ENCODE assay signal across 20 cellular contexts in the genomic region with DNA sequence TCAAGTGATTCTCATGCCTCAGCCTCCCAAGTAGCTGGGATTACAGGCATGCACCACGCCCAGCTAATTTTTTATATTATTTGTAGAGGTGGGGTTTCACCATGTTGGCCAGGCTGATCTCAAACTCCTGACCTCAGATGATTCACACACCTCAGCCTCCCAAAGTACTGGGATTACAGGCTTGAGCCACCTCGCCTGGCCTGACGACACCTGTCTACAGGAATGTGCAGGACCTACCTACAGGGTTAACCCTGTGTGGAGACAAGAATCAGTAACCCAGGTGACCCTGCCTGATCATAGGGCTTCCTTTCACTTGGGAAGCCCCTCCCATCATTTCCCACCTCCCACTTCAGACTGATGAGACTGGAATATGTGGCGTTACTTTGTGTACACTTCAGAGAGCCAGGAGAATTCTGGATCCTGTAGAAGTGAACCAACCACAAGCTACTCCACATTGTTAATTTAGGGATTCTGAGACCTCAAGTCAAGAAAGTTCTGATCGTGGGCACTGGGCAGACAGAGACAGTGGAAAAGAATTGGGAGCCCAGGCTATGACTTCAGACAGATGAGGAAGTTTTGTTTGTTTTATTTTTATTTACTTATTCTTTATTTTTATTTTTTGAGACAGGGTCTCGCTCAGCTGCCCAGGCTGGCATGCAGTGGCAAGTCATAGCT. TPM values are rescaled to one million over a fixed set of nuclear protein-coding genes. Genes with fewer than 3 reads are reported as not detected.
DNase-seq lines count a peak whose midpoint lies in the region; ATAC-seq and TF ChIP-seq lines count a peak whose summit lies in the region.
"Had no signal": no experiment of that assay in that cellular context is flagged by ENCODE, and none has a peak within 500 bp of the region (broad histone marks: within the 10 kb centered on the region; RNA-seq: fewer than 3 reads in every experiment).

No MANE protein-coding gene starts in this region.

- WGBS in right lobe of liver (ENCODE audit: insufficient coverage, low coverage, low lambda C conversion rate, missing lambda C conversion rate) = 77% methylated on average over 4 of the region's 6 CpGs
- 71 to 86% (median 78%) methylated on average over 4 to 6 of the region's 6 CpGs for WGBS in stomach, 5 donors

- H3K36me3 ChIP-seq in breast epithelium = no peaks in the 10 kb centered on the region
- no peaks in the 10 kb centered on the region for H3K36me3 ChIP-seq in RWPE2 (ENCODE audit: low read depth)
- H3K36me3 ChIP-seq in right lobe of liver = no peaks in the 10 kb centered on the region
- no peaks in the 10 kb centered on the region for H3K36me3 ChIP-seq in stomach
- H3K36me3 ChIP-seq: SJSA1 had no signal

- peaks cover 2 to 5% of the 10 kb centered on the region in 2 donors for H3K9me3 ChIP-seq in breast epithelium
- H3K9me3 ChIP-seq in RWPE2 (ENCODE audit: severe bottlenecking) = peaks cover under 1% of the 10 kb centered on the region
- peaks cover 0 to 2% (median 0%) of the 10 kb centered on the region in 4 donors for H3K9me3 ChIP-seq in right lobe of liver
- peaks cover 2 to 15% (median 9%) of the 10 kb centered on the region in 4 donors for H3K9me3 ChIP-seq in stomach

- no TSS peak for BruUV-seq in MCF 10A (replicated peaks; lab: Mats Ljungman, UMichigan)

- no peaks in the 10 kb centered on the region for H3K9me3 Mint-ChIP-seq in MCF 10A (ENCODE audit: unreplicated experiment)

- H3K27ac Mint-ChIP-seq in MCF 10A (ENCODE audit: low read depth, unreplicated experiment) = peak overlapping the region; percentile 70

- no peak overlapping the region for H3K4me3 ChIP-seq in breast epithelium
- no peak overlapping the region for H3K4me3 ChIP-seq in RWPE2 (ENCODE audit: severe bottlenecking)
- no peak overlapping the region for H3K4me3 ChIP-seq in right lobe of liver
- no peak overlapping the region for H3K4me3 ChIP-seq in stomach
- H3K4me3 ChIP-seq: GM12878, GM23248, SJSA1 had no signal

- TF ChIP-seq POLR2A in breast epithelium (IDR thresholded peaks at IDR 0.05) (no peak), right lobe of liver (IDR thresholded peaks at IDR 0.05) (no peak), stomach (IDR thresholded peaks at IDR 0.05) (no peak)

- H3K4me1 ChIP-seq in breast epithelium (no peaks in the 10 kb centered on the region), RWPE2 (ENCODE audit: insufficient read depth, poor library complexity, severe bottlenecking) (peaks cover 12% of the 10 kb centered on the region), right lobe of liver (no peaks in the 10 kb centered on the region), stomach (peaks cover 0 to 28% (median 6%) of the 10 kb centered on the region in 4 donors)

- peaks cover 5% of the 10 kb centered on the region for H3K4me1 Mint-ChIP-seq in MCF 10A (ENCODE audit: insufficient read depth, unreplicated experiment)

- intact Hi-C loops in MCF 10A (cut with micrococcal nuclease) (no loop called here), breast epithelium (cut with DNase I; ENCODE audit: low total_unique reads) (no loop called here), right lobe of liver (cut with DNase I) (no loop called here), stomach (cut with DNase I; ENCODE audit: low total_unique reads) (no loop called here)

- peak; percentile 24 for DNase-seq in MCF 10A (ENCODE audit: unreplicated experiment)
- DNase-seq in breast epithelium (ENCODE audit: low spot score in 2 of 2) = no peak
- no peak for DNase-seq in RWPE2 (ENCODE audit: low spot score)
- no peak for DNase-seq in right lobe of liver
- no peak for DNase-seq in stomach
- DNase-seq in superior temporal gyrus (ENCODE audit: extremely low spot score) = no peak
- DNase-seq in globus pallidus (ENCODE audit: low spot score) = no peak
- DNase-seq: activated CD4-positive, alpha-beta T cell treated with anti-CD3 and anti-CD28 coated beads, Interleukin-2, amount 50 U/mL, for 4 hours; activated T-cell treated with anti-CD3 and anti-CD28 coated beads, Interleukin-2, amount 50 U/mL, for 72 hours; effector CD8-positive, alpha-beta T cell; GM23248; Karpas-422; NCI-H1694 treated with DMSO at 0.1 percent for 48 hours; NCI-H446 treated with DMSO at 0.1 percent for 48 hours; stimulated activated naive CD8-positive, alpha-beta T cell treated with anti-CD3 and anti-CD28 coated beads, Interleukin-15, amount 100 ng/mL, for 72 hours had no signal

- CTCF ChIA-PET in MCF 10A (lab: Yijun Ruan, JAX) = interaction anchor here (0.6 to 1.9 kb wide), 3 partner anchors 13 to 85 kb away, joined by 3 to 6 read pairs (median 3); no protein-coding TSS in a partner anchor

- H3K4me3 Mint-ChIP-seq in MCF 10A (ENCODE audit: unreplicated experiment) = no peak overlapping the region

- POLR2A ChIA-PET in MCF 10A (lab: Yijun Ruan, JAX) = no interaction called here

- H3K27ac ChIP-seq in breast epithelium = peak overlapping the region in 1 of 2 donors; percentile 66
- H3K27ac ChIP-seq in RWPE2 (ENCODE audit: poor library complexity, severe bottlenecking) = no peak overlapping the region
- H3K27ac ChIP-seq in right lobe of liver = peak overlapping the region in 2 of 3 donors; percentile 34 to 47
- peak overlapping the region in 3 of 5 donors; percentile 42 to 75 (median 70) for H3K27ac ChIP-seq in stomach
- H3K27ac ChIP-seq: GM23248 had no signal

- no peaks in the 10 kb centered on the region for H3K27me3 Mint-ChIP-seq in MCF 10A (ENCODE audit: insufficient read depth, unreplicated experiment)
- H3K27me3 Mint-ChIP-seq: stimulated activated naive CD8-positive, alpha-beta T cell treated with anti-CD3 and anti-CD28 coated beads, Interleukin-15, amount 100 ng/mL, for 72 hours had no signal

- TF ChIP-seq CTCF in MCF 10A (IDR thresholded peaks at IDR 0.05; ENCODE audit: unreplicated experiment) (no peak), breast epithelium (IDR thresholded peaks at IDR 0.05) (no peak), RWPE2 (IDR thresholded peaks at IDR 0.05; ENCODE audit: poor library complexity, severe bottlenecking) (no peak), right lobe of liver (IDR thresholded peaks at IDR 0.05) (no peak), stomach (IDR thresholded peaks at IDR 0.05) (no peak)

- no peak for TF ChIP-seq EP300 in stomach (IDR thresholded peaks at IDR 0.05)

- H3K27me3 ChIP-seq in breast epithelium = no peaks in the 10 kb centered on the region
- H3K27me3 ChIP-seq in RWPE2 (ENCODE audit: insufficient read depth, poor library complexity, severe bottlenecking) = no peaks in the 10 kb centered on the region
- no peaks in the 10 kb centered on the region for H3K27me3 ChIP-seq in right lobe of liver
- H3K27me3 ChIP-seq in stomach = no peaks in the 10 kb centered on the region
- H3K27me3 ChIP-seq: SJSA1 had no signal

- H3K36me3 Mint-ChIP-seq in MCF 10A (ENCODE audit: insufficient read depth, unreplicated experiment) = peaks cover 6% of the 10 kb centered on the region

- ATAC-seq in RWPE2 (ENCODE audit: low read depth) = peak; percentile 84
- ATAC-seq in right lobe of liver = no peak
- no peak for ATAC-seq in GM19395 (IDR thresholded peaks at IDR 0.05; ENCODE audit: unreplicated experiment)

RNA-seq across cellular contexts. Expression of gene MILR1, which starts 5.7 kb away (rescaled TPM):
- total RNA-seq in MCF 10A (2022) (9.8 and 15.8 TPM in 2 replicates), breast epithelium (1 to 10 TPM; 3.1 to 8.3 (median 4.3) TPM), right lobe of liver (1 to 10 TPM in 4 of 6 experiments, under 1 TPM in 2; 0.57 to 3.0 (median 1.9) TPM), stomach (1 to 10 TPM in 2 of 5 donors, not detected in 3; 1.8 to 4.2 TPM)
- polyA plus RNA-seq in stomach = 1 to 10 TPM; 1.4 to 3.4 (median 2.7) TPM
- total RNA-seq: G401, SJSA1 had no signal

RNA-seq across cellular contexts. Expression of gene PECAM1, which starts 52.6 kb away (rescaled TPM):
- total RNA-seq in MCF 10A (2022) (0.12 and 0.23 TPM in 2 replicates), breast epithelium (100 to 1,000 TPM in 2 of 3 donors, 10 to 100 TPM in 1; 85.3 to 181 (median 159) TPM), right lobe of liver (10 to 100 TPM; 15.9 to 32.9 (median 19.1) TPM), stomach (10 to 100 TPM; 26.8 to 87.5 (median 50.7) TPM)
- 10 to 100 TPM in 1 of 3 donors, 1 to 10 TPM in 2; 5.5 to 13.4 (median 7.5) TPM for polyA plus RNA-seq in stomach
- total RNA-seq: G401, GM23248, SJSA1 had no signal
- polyA plus RNA-seq: AG04450 had no signal

RNA-seq across cellular contexts. Expression of gene POLG2, which starts 53.6 kb away (rescaled TPM):
- total RNA-seq in MCF 10A (2022) = 27.5 and 29.4 TPM in 2 replicates
- total RNA-seq in breast epithelium = 10 to 100 TPM in 2 of 3 donors, 1 to 10 TPM in 1; 3.2 to 18.7 (median 12.8) TPM
- total RNA-seq in right lobe of liver = 1 to 10 TPM; 2.9 to 9.2 (median 5.5) TPM
- total RNA-seq in stomach = 10 to 100 TPM in 3 of 5 donors, 1 to 10 TPM in 2; 1.3 to 41.4 (median 12.3) TPM
- 10 to 100 TPM in 1 of 3 donors, 1 to 10 TPM in 2; 3.7 to 11.8 (median 8.0) TPM for polyA plus RNA-seq in stomach

Comparison
In these comparisons a context has a peak if more than half of its experiments do, and no peak if none do; other contexts are left out.
1. RNA of gene PECAM1, which starts 52.6 kb away (total RNA-seq): 85.3 to 181 TPM in breast epithelium, 26.8 to 87.5 TPM in stomach and 15.9 to 32.9 TPM in right lobe of liver; 0.12 to 0.23 TPM in MCF 10A; every median in the first group is over 10 times any median in the second.